Comparison of ENCODE assay signal across 2 cellular contexts in the genomic region with DNA sequence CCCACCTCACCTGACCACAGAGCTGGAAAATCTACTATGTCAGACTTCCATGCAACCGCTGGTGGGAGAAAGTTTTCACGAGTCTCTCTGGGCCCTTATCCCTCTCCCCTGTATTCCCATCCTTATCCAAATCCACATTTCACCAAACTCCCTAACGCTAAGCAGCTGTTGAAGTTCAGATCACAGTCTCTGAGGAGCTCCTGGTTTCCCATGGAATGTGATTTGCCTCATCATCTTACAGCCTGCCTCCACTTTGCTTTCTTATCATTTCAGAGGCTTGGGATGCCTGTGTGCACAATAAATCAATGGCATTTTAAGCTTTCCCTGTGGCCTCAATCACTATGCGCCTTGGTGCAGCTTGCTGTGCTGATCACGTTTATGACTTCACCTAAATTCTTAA.
TF ChIP-seq lines count a peak whose summit lies in the region.

No MANE protein-coding gene starts in this region.

TF ChIP-seq in HEK293, 187 proteins besides CTCF, POLR2A, EP300 and RAD21 (continues in another document):
- TF ChIP-seq SETDB1 (IDR thresholded peaks at IDR 0.05; ENCODE audit: insufficient read length, low read length) (no peak), ZNF830 (tag by site-specific recombination; IDR thresholded peaks at IDR 0.05; ENCODE audit: low read depth) (no peak), HOXC10 (CRISPR knock-in tag; IDR thresholded peaks at IDR 0.05) (no peak), ZNF776 (tag by site-specific recombination; IDR thresholded peaks at IDR 0.05; ENCODE audit: borderline replicate concordance) (no peak), ZNF600 (tag by site-specific recombination; IDR thresholded peaks at IDR 0.05) (peak; percentile 71), SP2 (tag by site-specific recombination; IDR thresholded peaks at IDR 0.05) (no peak), GLIS1 (tag by site-specific recombination; IDR thresholded peaks at IDR 0.05) (0 out of 2 replicates have a peak, but pooled peaks have one; percentile 5), GLI4 (tag by site-specific recombination; IDR thresholded peaks at IDR 0.05) (no peak), ZNF639 (tag by site-specific recombination; IDR thresholded peaks at IDR 0.05) (no peak), TRIM28 (IDR thresholded peaks at IDR 0.05; ENCODE audit: borderline replicate concordance, low read length) (no peak; the same call in 1 of the 2 replicates), ZBTB20 (tag by site-specific recombination; IDR thresholded peaks at IDR 0.05) (0 out of 2 replicates have a peak, but pooled peaks have one; percentile 37), ZNF580 (tag by site-specific recombination; IDR thresholded peaks at IDR 0.05) (no peak), ZNF239 (tag by site-specific recombination; IDR thresholded peaks at IDR 0.05) (no peak), ZNF324 (tag by site-specific recombination; IDR thresholded peaks at IDR 0.05) (no peak), ZNF335 (tag by site-specific recombination; conservative IDR thresholded peaks at IDR 0.05) (0 out of 2 replicates have a peak, but pooled peaks have one; percentile 9), ZIC2 (tag by site-specific recombination; IDR thresholded peaks at IDR 0.05) (no peak), TCF7L2 (IDR thresholded peaks at IDR 0.05; ENCODE audit: borderline replicate concordance, low read depth, low read length) (0 out of 2 replicates have a peak, but pooled peaks have one; percentile 14), ZNF501 (tag by site-specific recombination; IDR thresholded peaks at IDR 0.05) (no peak), ZNF10 (tag by site-specific recombination; IDR thresholded peaks at IDR 0.05) (no peak), ZNF433 (tag by site-specific recombination; IDR thresholded peaks at IDR 0.05; ENCODE audit: low read depth) (no peak), ZBTB26 (tag by site-specific recombination; optimal IDR thresholded peaks at IDR 0.05) (no peak), SCRT1 (tag by site-specific recombination; IDR thresholded peaks at IDR 0.05; ENCODE audit: borderline replicate concordance) (no peak), ZNF558 (tag by site-specific recombination; IDR thresholded peaks at IDR 0.05) (no peak), ZBTB17 (tag by site-specific recombination; IDR thresholded peaks at IDR 0.05) (0 out of 2 replicates have a peak, but pooled peaks have one; percentile 24), GFI1B (tag by site-specific recombination; IDR thresholded peaks at IDR 0.05) (peak; percentile 16; the same call in 1 of the 2 replicates)
- TF ChIP-seq, protein P1, sequence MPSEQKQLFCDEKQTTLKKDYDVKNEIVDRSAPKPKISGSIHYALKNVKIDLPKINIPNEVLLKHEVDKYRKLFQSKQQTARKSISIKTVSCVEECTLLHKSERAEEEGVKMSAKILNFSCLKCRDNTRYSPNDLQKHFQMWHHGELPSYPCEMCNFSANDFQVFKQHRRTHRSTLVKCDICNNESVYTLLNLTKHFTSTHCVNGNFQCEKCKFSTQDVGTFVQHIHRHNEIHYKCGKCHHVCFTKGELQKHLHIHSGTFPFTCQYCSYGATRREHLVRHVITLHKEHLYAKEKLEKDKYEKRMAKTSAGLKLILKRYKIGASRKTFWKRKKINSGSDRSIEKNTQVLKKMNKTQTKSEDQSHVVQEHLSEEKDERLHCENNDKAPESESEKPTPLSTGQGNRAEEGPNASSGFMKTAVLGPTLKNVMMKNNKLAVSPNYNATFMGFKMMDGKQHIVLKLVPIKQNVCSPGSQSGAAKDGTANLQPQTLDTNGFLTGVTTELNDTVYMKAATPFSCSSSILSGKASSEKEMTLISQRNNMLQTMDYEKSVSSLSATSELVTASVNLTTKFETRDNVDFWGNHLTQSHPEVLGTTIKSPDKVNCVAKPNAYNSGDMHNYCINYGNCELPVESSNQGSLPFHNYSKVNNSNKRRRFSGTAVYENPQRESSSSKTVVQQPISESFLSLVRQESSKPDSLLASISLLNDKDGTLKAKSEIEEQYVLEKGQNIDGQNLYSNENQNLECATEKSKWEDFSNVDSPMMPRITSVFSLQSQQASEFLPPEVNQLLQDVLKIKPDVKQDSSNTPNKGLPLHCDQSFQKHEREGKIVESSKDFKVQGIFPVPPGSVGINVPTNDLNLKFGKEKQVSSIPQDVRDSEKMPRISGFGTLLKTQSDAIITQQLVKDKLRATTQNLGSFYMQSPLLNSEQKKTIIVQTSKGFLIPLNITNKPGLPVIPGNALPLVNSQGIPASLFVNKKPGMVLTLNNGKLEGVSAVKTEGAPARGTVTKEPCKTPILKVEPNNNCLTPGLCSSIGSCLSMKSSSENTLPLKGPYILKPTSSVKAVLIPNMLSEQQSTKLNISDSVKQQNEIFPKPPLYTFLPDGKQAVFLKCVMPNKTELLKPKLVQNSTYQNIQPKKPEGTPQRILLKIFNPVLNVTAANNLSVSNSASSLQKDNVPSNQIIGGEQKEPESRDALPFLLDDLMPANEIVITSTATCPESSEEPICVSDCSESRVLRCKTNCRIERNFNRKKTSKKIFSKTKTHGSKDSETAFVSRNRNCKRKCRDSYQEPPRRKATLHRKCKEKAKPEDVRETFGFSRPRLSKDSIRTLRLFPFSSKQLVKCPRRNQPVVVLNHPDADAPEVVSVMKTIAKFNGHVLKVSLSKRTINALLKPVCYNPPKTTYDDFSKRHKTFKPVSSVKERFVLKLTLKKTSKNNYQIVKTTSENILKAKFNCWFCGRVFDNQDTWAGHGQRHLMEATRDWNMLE (tag by site-specific recombination; conservative IDR thresholded peaks at IDR 0.05; ENCODE audit: low read depth), result no peak; the same call in none of the 2 replicates

TF ChIP-seq in H1, 55 proteins besides CTCF, POLR2A, EP300 and RAD21:
- TF ChIP-seq ASH2L (IDR thresholded peaks at IDR 0.05; ENCODE audit: low read length), result no peak
- TF ChIP-seq SIX5 (IDR thresholded peaks at IDR 0.05; ENCODE audit: low read depth, low read length), result no peak
- no peak for TF ChIP-seq SP2 (IDR thresholded peaks at IDR 0.05; ENCODE audit: low read length)
- TF ChIP-seq CTBP2 (IDR thresholded peaks at IDR 0.05; ENCODE audit: borderline replicate concordance, insufficient read depth, insufficient read length, low read length), result no peak
- TF ChIP-seq EZH2 (IDR thresholded peaks at IDR 0.05; ENCODE audit: low read depth, low read length, severe bottlenecking), result no peak
- TF ChIP-seq YY1 (IDR thresholded peaks at IDR 0.05; ENCODE audit: low read depth, low read length), result no peak
- no peak for TF ChIP-seq TEAD4 (IDR thresholded peaks at IDR 0.05; ENCODE audit: low read depth, low read length)
- TF ChIP-seq SIN3A (conservative IDR thresholded peaks at IDR 0.05 in 1 of 2, IDR thresholded peaks at IDR 0.05 in 1 of 2; ENCODE audit: low read depth in 1 of 2, low read length in 2 of 2), result no peak
- TF ChIP-seq RNF2 (IDR thresholded peaks at IDR 0.05; ENCODE audit: borderline replicate concordance, low read depth, low read length, missing control alignments, poor library complexity, severe bottlenecking), result no peak
- TF ChIP-seq BCL11A (IDR thresholded peaks at IDR 0.05; ENCODE audit: low read depth in 2 of 2, low read length in 2 of 2), result no peak
- no peak for TF ChIP-seq POU5F1 (IDR thresholded peaks at IDR 0.05; ENCODE audit: low read depth, low read length)
- TF ChIP-seq SUZ12 (IDR thresholded peaks at IDR 0.05; ENCODE audit: low read length), result no peak
- no peak for TF ChIP-seq TAF7 (optimal IDR thresholded peaks at IDR 0.05; ENCODE audit: borderline replicate concordance, low read depth, low read length)
- no peak for TF ChIP-seq RXRA (IDR thresholded peaks at IDR 0.05; ENCODE audit: insufficient read depth, low read depth, low read length)
- TF ChIP-seq MAX (IDR thresholded peaks at IDR 0.05), result no peak
- no peak for TF ChIP-seq FOSL1 (IDR thresholded peaks at IDR 0.05; ENCODE audit: insufficient read depth, low read depth, low read length)
- no peak for TF ChIP-seq BACH1 (IDR thresholded peaks at IDR 0.05; ENCODE audit: low read length)
